ENCODE assay signal across 8 cellular contexts in the genomic region with DNA sequence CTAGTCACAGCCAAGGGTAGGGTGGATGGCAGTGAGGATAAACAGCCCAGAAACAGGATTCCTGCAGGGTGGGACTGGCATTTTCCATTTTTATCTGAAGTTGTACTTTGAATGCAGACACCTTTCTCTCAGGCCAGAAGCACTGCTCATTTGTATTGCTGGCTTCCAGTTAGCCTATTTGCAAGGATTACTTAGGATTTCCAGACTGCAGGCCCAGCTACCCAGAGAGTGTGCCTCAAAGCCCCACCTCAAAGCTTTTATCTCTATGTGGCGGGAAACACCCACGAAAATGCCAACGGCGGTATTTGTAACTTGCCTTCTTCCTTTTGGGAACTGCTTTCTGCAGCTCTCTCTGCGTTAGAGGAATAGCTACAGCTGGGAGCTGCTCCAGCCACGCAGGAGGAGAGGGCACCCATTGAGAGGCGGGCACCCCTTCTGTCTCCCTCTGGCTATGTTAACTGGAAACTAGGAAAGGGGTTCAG.
DNase-seq lines count a peak whose midpoint lies in the region; ATAC-seq and TF ChIP-seq lines count a peak whose summit lies in the region.

No MANE protein-coding gene starts in this region.

- no peaks in the 10 kb centered on the region for H3K27me3 ChIP-seq in lung (ENCODE audit: control insufficient read depth, insufficient read depth)
- H3K27me3 ChIP-seq in thyroid gland: no peaks in the 10 kb centered on the region

- no peaks in the 10 kb centered on the region for H3K27me3 Mint-ChIP-seq in activated CD4-positive, alpha-beta T cell treated with anti-CD3 and anti-CD28 coated beads for 36 hours

- H3K9me3 ChIP-seq in lung (ENCODE audit: control insufficient read depth in 2 of 2, insufficient read depth in 1 of 2, low read length in 1 of 2) (no peaks in the 10 kb centered on the region), thyroid gland (no peaks in the 10 kb centered on the region)

- H3K4me1 Mint-ChIP-seq in activated CD4-positive, alpha-beta T cell treated with anti-CD3 and anti-CD28 coated beads for 36 hours: peaks cover 62% of the 10 kb centered on the region

- peak overlapping the region; percentile 99 for H3K27ac Mint-ChIP-seq in activated CD4-positive, alpha-beta T cell treated with anti-CD3 and anti-CD28 coated beads for 36 hours

- TF ChIP-seq POLR2A in thyroid gland (IDR thresholded peaks at IDR 0.05): no peak

- peak; percentile 56 for DNase-seq in activated CD4-positive, alpha-beta T cell treated with anti-CD3 and anti-CD28 coated beads for 36 hours
- no peak for DNase-seq in activated CD4-positive, alpha-beta T cell treated with anti-CD3 and anti-CD28 coated beads, Interleukin-2, amount 50 U/mL, for 1 hour
- DNase-seq in SK-MEL-5 (ENCODE audit: low read depth, low spot score): peak; percentile 49
- no peak for DNase-seq in lung (ENCODE audit: low spot score)
- peak in 1 of 2 donors; percentile 22 for DNase-seq in thyroid gland

- intact Hi-C loops in activated CD4-positive, alpha-beta T cell treated with anti-CD3 and anti-CD28 coated beads for 36 hours (cut with DNase I, micrococcal nuclease): loop anchor here (1.0 to 10.0 kb wide), 24 partner anchors 10 to 1700 kb away; a partner anchor contains a TSS
- intact Hi-C loops in thyroid gland (cut with DNase I): loop anchor here (5.0 kb wide), 1 partner anchor 142 kb away; a partner anchor contains a TSS

- no peaks in the 10 kb centered on the region for H3K36me3 ChIP-seq in lung (ENCODE audit: control insufficient read depth in 2 of 2, insufficient read depth in 2 of 2, low read length in 2 of 2)
- H3K36me3 ChIP-seq in thyroid gland: no peaks in the 10 kb centered on the region

- peak; percentile 3 for ATAC-seq in activated CD4-positive, alpha-beta T cell treated with anti-CD3 and anti-CD28 coated beads for 36 hours
- ATAC-seq in lung (ENCODE audit: insufficient read depth, low FRiP score) (no peak), GM18867 (IDR thresholded peaks at IDR 0.05; ENCODE audit: unreplicated experiment) (no peak), HG02973 (IDR thresholded peaks at IDR 0.05; ENCODE audit: unreplicated experiment) (no peak)

- H3K27ac ChIP-seq in cingulate gyrus (ENCODE audit: low read depth, low read length) (peak overlapping the region; percentile 99), lung (ENCODE audit: low read depth in 1 of 2, low read length in 1 of 2) (peak overlapping the region; percentile 94 to 99), thyroid gland (peak overlapping the region; percentile 94 to 98 (median 98))

- H3K9me3 Mint-ChIP-seq in activated CD4-positive, alpha-beta T cell treated with anti-CD3 and anti-CD28 coated beads for 36 hours (ENCODE audit: low read depth): no peaks in the 10 kb centered on the region

- peaks cover 11% of the 10 kb centered on the region in 2 donors for H3K4me1 ChIP-seq in lung (ENCODE audit: control insufficient read depth in 2 of 2, insufficient read depth in 2 of 2, low read length in 2 of 2)
- peaks cover 37 to 42% of the 10 kb centered on the region in 2 donors for H3K4me1 ChIP-seq in thyroid gland

- POLR2A ChIA-PET in activated CD4-positive, alpha-beta T cell treated with anti-CD3 and anti-CD28 coated beads for 36 hours (lab: Charles Lee): interaction anchor here (0.5 to 3.2 kb wide), 8 partner anchors 9 to 166 kb away, joined by 3 to 58 read pairs (median 5); no protein-coding TSS in a partner anchor

- peaks cover 33% of the 10 kb centered on the region for H3K36me3 Mint-ChIP-seq in activated CD4-positive, alpha-beta T cell treated with anti-CD3 and anti-CD28 coated beads for 36 hours (ENCODE audit: low read depth)

- TF ChIP-seq CTCF in lung (IDR thresholded peaks at IDR 0.05; ENCODE audit: control extremely low read depth, extremely low read depth): no peak
- TF ChIP-seq CTCF in thyroid gland (IDR thresholded peaks at IDR 0.05): no peak

- CTCF ChIA-PET in activated CD4-positive, alpha-beta T cell treated with anti-CD3 and anti-CD28 coated beads for 36 hours (lab: Charles Lee): interaction anchor here (0.5 to 6.1 kb wide), 41 partner anchors 9 to 533 kb away, joined by 3 to 60 read pairs (median 5); a partner anchor contains a TSS

- in situ Hi-C loops in SK-MEL-5 (cut with HindIII; ENCODE audit: low pct_unique_long_range_greater_than_20kb, low sequenced_read_pairs): no loop called here

- 10 to 15% methylated on average over 7 of the region's 7 CpGs for WGBS in lung, 2 donors
- 17 to 20% methylated on average over 7 of the region's 7 CpGs for WGBS in thyroid gland, 2 donors

- peak overlapping the region; percentile 20 for H3K4me3 ChIP-seq in lung
- peak overlapping the region; percentile 1 to 35 (median 16) for H3K4me3 ChIP-seq in thyroid gland (replicated peaks in 1 of 3)

- peak overlapping the region; percentile 92 for H3K4me3 Mint-ChIP-seq in activated CD4-positive, alpha-beta T cell treated with anti-CD3 and anti-CD28 coated beads for 36 hours

Comparison
In these comparisons a context has a peak if more than half of its experiments do, and no peak if none do; other contexts are left out.
1. DNase-seq: peak in activated CD4-positive, alpha-beta T cell treated with anti-CD3 and anti-CD28 coated beads for 36 hours (single experiment) and SK-MEL-5 (single experiment); none in activated CD4-positive, alpha-beta T cell treated with anti-CD3 and anti-CD28 coated beads, Interleukin-2, amount 50 U/mL, for 1 hour (single experiment) and lung (single experiment).
2. Peak in every context shown above with its lines, with median percentiles within 50 percentile points of each other: H3K27ac ChIP-seq.